10 cellular contexts compared by ENCODE assay signal in genomic region chr2:205683991-205684390, GRCh38. TPM values are rescaled to one million over a fixed set of nuclear protein-coding genes. Genes with fewer than 3 reads are reported as not detected.
DNase-seq lines count a peak whose midpoint lies in the region; ATAC-seq and TF ChIP-seq lines count a peak whose summit lies in the region.
"Had no signal": no experiment of that assay in that cellular context is flagged by ENCODE, and none has a peak within 500 bp of the region (broad histone marks: within the 10 kb centered on the region; RNA-seq: fewer than 3 reads in every experiment).

No MANE protein-coding gene starts in this region.

- H3K36me3 Mint-ChIP-seq in T-cell (no peaks in the 10 kb centered on the region), natural killer cell (no peaks in the 10 kb centered on the region)

- H3K9ac ChIP-seq in ES-I3 (ENCODE audit: low read depth, low read length) (peak overlapping the region; percentile 66), rectal smooth muscle tissue (ENCODE audit: low read length) (peak overlapping the region; percentile 78)

- H3K36me3 ChIP-seq in ES-I3 (ENCODE audit: insufficient read depth, low read length) (no peaks in the 10 kb centered on the region), rectal smooth muscle tissue (ENCODE audit: control insufficient read depth, insufficient read depth, low read length) (peaks cover 2% of the 10 kb centered on the region)
- H3K36me3 ChIP-seq: HAP-1 had no signal

- H3K27me3 ChIP-seq in foreskin keratinocyte = no peaks in the 10 kb centered on the region
- H3K27me3 ChIP-seq in rectal smooth muscle tissue (ENCODE audit: control insufficient read depth, insufficient read depth, low read length) = peaks cover 7% of the 10 kb centered on the region

- intact Hi-C loops in natural killer cell (cut with micrococcal nuclease) = no loop called here

- POLR2A ChIA-PET in T-cell (lab: Charles Lee) = no interaction called here

- peak overlapping the region; percentile 67 for H3K27ac ChIP-seq in foreskin keratinocyte
- peak overlapping the region; percentile 97 for H3K27ac ChIP-seq in rectal smooth muscle tissue (ENCODE audit: low read depth, low read length)

- H3K27me3 Mint-ChIP-seq in T-cell (peaks cover 56 to 74% of the 10 kb centered on the region in 2 donors), natural killer cell (ENCODE audit: low read depth in 2 of 2) (peaks cover 52 to 65% of the 10 kb centered on the region in 2 donors)

- DNase-seq in T-cell = no peak
- no peak for DNase-seq in foreskin keratinocyte
- no peak for DNase-seq in natural killer cell
- no peak for DNase-seq in iPS-NIHi11 (ENCODE audit: low spot score)
- DNase-seq: stimulated activated CD4-positive, alpha-beta T cell treated with anti-CD3 and anti-CD28 coated beads, Interleukin-12 subunit alpha, Interleukin-12 subunit beta, amount 100 ng/mL, for 4 hours had no signal

- ATAC-seq in T-cell (replicated peaks in 1 of 4) = no peak
- no peak for ATAC-seq in foreskin keratinocyte
- ATAC-seq in HG02571 (IDR thresholded peaks at IDR 0.05; ENCODE audit: unreplicated experiment) = no peak
- ATAC-seq in natural killer cell = no peak
- no peak for ATAC-seq in GM21619 (IDR thresholded peaks at IDR 0.05; ENCODE audit: unreplicated experiment)

- H3K27ac Mint-ChIP-seq in T-cell = peak overlapping the region in 1 of 2 donors; percentile 10
- H3K27ac Mint-ChIP-seq in natural killer cell = no peak overlapping the region

- H3K4me3 Mint-ChIP-seq in T-cell = peak overlapping the region; percentile 18 to 78 (median 51)
- no peak overlapping the region for H3K4me3 Mint-ChIP-seq in natural killer cell

- CTCF ChIA-PET in T-cell (lab: Charles Lee) = interaction anchor here (0.6 to 1.3 kb wide), 2 partner anchors 8 to 992 kb away, joined by 3 to 4 read pairs; no protein-coding TSS in a partner anchor

- H3K9me3 Mint-ChIP-seq in T-cell (no peaks in the 10 kb centered on the region), natural killer cell (no peaks in the 10 kb centered on the region)

- H3K4me3 ChIP-seq in rectal smooth muscle tissue (ENCODE audit: low read length) = peak overlapping the region; percentile 84

- H3K4me1 ChIP-seq in ES-I3 (ENCODE audit: insufficient read depth, low read length) (peaks cover 32% of the 10 kb centered on the region), foreskin keratinocyte (peaks cover 42% of the 10 kb centered on the region), rectal smooth muscle tissue (ENCODE audit: control insufficient read depth, insufficient read depth, low read length) (peaks cover 18% of the 10 kb centered on the region)

- no peaks in the 10 kb centered on the region for H3K9me3 ChIP-seq in ES-I3 (ENCODE audit: control insufficient read depth, insufficient read depth, low read length)
- H3K9me3 ChIP-seq: HAP-1 had no signal

- H3K4me1 Mint-ChIP-seq in T-cell = peaks cover 18 to 44% (median 30%) of the 10 kb centered on the region in 3 donors
- H3K4me1 Mint-ChIP-seq in natural killer cell = no peaks in the 10 kb centered on the region

- TF ChIP-seq CTCF in foreskin keratinocyte (conservative IDR thresholded peaks at IDR 0.05) (no peak), natural killer cell (IDR thresholded peaks at IDR 0.05) (no peak)

RNA-seq across cellular contexts. Expression of gene NRP2, which starts 1.7 kb away (rescaled TPM):
- 1 to 10 TPM in 1 of 5 donors, under 1 TPM in 2, not detected in 2; 0.85 to 1.1 (median 0.93) TPM for total RNA-seq in T-cell
- 32.9 and 33.0 TPM in 2 replicates for total RNA-seq in foreskin keratinocyte
- polyA plus RNA-seq in foreskin keratinocyte = 9.5 and 13.2 TPM in 2 replicates
- total RNA-seq in natural killer cell = under 1 TPM in 1 of 3 donors, not detected in 2; 0.40 TPM

Comparison
In these comparisons a context has a peak if more than half of its experiments do, and no peak if none do; other contexts are left out.
1. RNA of gene NRP2, which starts 1.7 kb away (total RNA-seq): 32.9 to 33.0 TPM in foreskin keratinocyte; 0.85 to 1.1 TPM in T-cell and 0.40 TPM in natural killer cell; every median in the first group is over 10 times any median in the second.